12 cellular contexts compared by ENCODE assay signal in the genomic region with DNA sequence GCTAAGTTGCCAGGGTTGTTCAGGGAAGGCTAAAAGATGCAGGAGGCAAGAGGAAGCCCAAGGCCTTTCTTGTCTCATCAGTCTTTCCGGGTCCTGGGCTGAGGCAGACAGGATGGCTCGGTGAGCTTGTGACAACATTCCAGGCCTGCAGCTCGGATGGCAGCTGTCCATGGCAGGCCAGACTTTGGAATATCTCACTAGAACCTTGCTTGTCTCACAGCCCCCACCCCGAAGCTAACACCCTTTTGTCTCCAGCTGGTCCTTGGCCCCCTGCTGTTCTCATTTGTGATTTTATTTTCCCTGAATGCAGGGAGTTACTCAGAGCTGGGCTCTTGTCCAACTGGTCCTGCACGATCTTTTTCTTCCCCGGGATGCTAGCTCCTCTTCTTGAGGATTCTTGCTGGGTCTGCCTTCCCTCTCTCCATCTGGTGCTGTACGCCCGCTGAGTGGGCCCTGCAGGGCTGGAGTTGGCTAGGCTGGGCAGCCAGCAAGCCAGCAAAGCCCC.
DNase-seq lines count a peak whose midpoint lies in the region; ATAC-seq and TF ChIP-seq lines count a peak whose summit lies in the region.
"Had no signal": no experiment of that assay in that cellular context is flagged by ENCODE, and none has a peak within 500 bp of the region (broad histone marks: within the 10 kb centered on the region; RNA-seq: fewer than 3 reads in every experiment).

No MANE protein-coding gene starts in this region.

- H3K36me3 ChIP-seq in neural progenitor cell (no peaks in the 10 kb centered on the region), right atrium auricular region (no peaks in the 10 kb centered on the region)
- H3K36me3 ChIP-seq: heart left ventricle had no signal

- H3F3A ChIP-seq in neural progenitor cell (ENCODE audit: low read depth), result no peaks in the 10 kb centered on the region

- H3K4me3 ChIP-seq in neural progenitor cell (no peak overlapping the region), right atrium auricular region (no peak overlapping the region)
- H3K4me3 ChIP-seq: heart left ventricle had no signal

- H3K27ac ChIP-seq in neural progenitor cell (no peak overlapping the region), right atrium auricular region (no peak overlapping the region)
- H3K27ac ChIP-seq: heart left ventricle had no signal

- H3K27me3 Mint-ChIP-seq in neural progenitor cell (ENCODE audit: insufficient read depth, low read depth), result peaks cover 3% of the 10 kb centered on the region

- no peak overlapping the region for H3K4me3 Mint-ChIP-seq in neural progenitor cell
- H3K4me3 Mint-ChIP-seq: activated naive CD8-positive, alpha-beta T cell treated with anti-CD3 and anti-CD28 coated beads for 36 hours had no signal

- H2AFZ ChIP-seq in neural progenitor cell (replicated peaks), result peak overlapping the region; percentile 46

- H3K9me3 Mint-ChIP-seq in neural progenitor cell, result no peaks in the 10 kb centered on the region
- H3K9me3 Mint-ChIP-seq: activated naive CD8-positive, alpha-beta T cell treated with anti-CD3 and anti-CD28 coated beads for 36 hours had no signal

- H3K4me1 ChIP-seq in neural progenitor cell, result peaks cover 9% of the 10 kb centered on the region
- peaks cover 0 to 6% of the 10 kb centered on the region in 2 donors for H3K4me1 ChIP-seq in right atrium auricular region
- H3K4me1 ChIP-seq: heart left ventricle had no signal

- no peaks in the 10 kb centered on the region for H3K79me2 ChIP-seq in neural progenitor cell (ENCODE audit: low read depth)

- no peaks in the 10 kb centered on the region for H4K20me1 ChIP-seq in neural progenitor cell (ENCODE audit: low read depth)

- no peak overlapping the region for H3K27ac Mint-ChIP-seq in neural progenitor cell
- H3K27ac Mint-ChIP-seq: activated naive CD8-positive, alpha-beta T cell treated with anti-CD3 and anti-CD28 coated beads for 36 hours had no signal

- TF ChIP-seq CTCF in neural progenitor cell (IDR thresholded peaks at IDR 0.05) (no peak), right atrium auricular region (IDR thresholded peaks at IDR 0.05) (no peak)

- peaks cover 8% of the 10 kb centered on the region for H3K4me1 Mint-ChIP-seq in neural progenitor cell
- H3K4me1 Mint-ChIP-seq: activated naive CD8-positive, alpha-beta T cell treated with anti-CD3 and anti-CD28 coated beads for 36 hours had no signal

- no peak overlapping the region for H3K4me2 ChIP-seq in neural progenitor cell

- DNase-seq in GM04503 (ENCODE audit: low read depth) (peak; percentile 11), NCI-H2107 treated with DMSO at 0.1 percent for 48 hours (lab: John Stamatoyannopoulos, UW; ENCODE audit: unreplicated experiment) (peak; percentile 86), brain pericyte (ENCODE audit: low read depth, low spot score) (peak; percentile 15), neural progenitor cell (ENCODE audit: low spot score) (peak; percentile 25), NCI-H1930 (lab: John Stamatoyannopoulos, UW) (no peak), midbrain (lab: John Stamatoyannopoulos, UW) (no peak), right atrium auricular region (ENCODE audit: low spot score) (no peak)
- DNase-seq: activated naive CD8-positive, alpha-beta T cell treated with anti-CD3 and anti-CD28 coated beads for 36 hours; Kasumi-1 had no signal

- H3K9me3 ChIP-seq in neural progenitor cell (ENCODE audit: low read depth) (no peaks in the 10 kb centered on the region), right atrium auricular region (no peaks in the 10 kb centered on the region)
- H3K9me3 ChIP-seq: heart left ventricle had no signal

- H3K9ac ChIP-seq in neural progenitor cell, result no peak overlapping the region

- no peaks in the 10 kb centered on the region for H3K36me3 Mint-ChIP-seq in neural progenitor cell
- H3K36me3 Mint-ChIP-seq: activated naive CD8-positive, alpha-beta T cell treated with anti-CD3 and anti-CD28 coated beads for 36 hours had no signal

- no peak for ATAC-seq in HG03378 (IDR thresholded peaks at IDR 0.05; ENCODE audit: unreplicated experiment)
- ATAC-seq: heart left ventricle, sciatic nerve had no signal

- no peaks in the 10 kb centered on the region for H3K27me3 ChIP-seq in neural progenitor cell
- H3K27me3 ChIP-seq in right atrium auricular region, result no peaks in the 10 kb centered on the region
- H3K27me3 ChIP-seq: heart left ventricle had no signal

Comparison
In these comparisons a context has a peak if more than half of its experiments do, and no peak if none do; other contexts are left out.
1. DNase-seq: peak in GM04503 (single experiment), NCI-H2107 treated with DMSO at 0.1 percent for 48 hours (single experiment), brain pericyte (single experiment) and neural progenitor cell (single experiment); none in NCI-H1930 (0 of 2), midbrain (single experiment) and right atrium auricular region (single experiment).